Comparison of ENCODE assay signal across 10 cellular contexts in the genomic region with DNA sequence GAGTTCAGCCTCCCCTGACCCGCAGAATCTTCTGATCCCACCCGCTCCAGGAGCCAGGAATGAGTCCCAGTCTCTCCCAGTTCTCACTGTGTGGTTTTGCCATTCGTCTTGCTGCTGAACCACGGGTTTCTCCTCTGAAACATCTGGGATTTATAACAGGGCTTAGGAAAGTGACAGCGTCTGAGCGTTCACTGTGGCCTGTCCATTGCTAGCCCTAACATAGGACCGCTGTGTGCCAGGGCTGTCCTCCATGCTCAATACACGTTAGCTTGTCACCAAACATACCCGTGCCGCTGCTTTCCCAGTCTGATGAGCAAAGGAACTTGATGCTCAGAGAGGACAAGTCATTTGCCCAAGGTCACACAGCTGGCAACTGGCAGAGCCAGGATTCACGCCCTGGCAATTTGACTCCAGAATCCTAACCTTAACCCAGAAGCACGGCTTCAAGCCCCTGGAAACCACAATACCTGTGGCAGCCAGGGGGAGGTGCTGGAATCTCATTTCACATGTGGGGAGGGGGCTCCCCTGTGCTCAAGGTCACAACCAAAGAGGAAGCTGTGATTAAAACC. TPM values are rescaled to one million over a fixed set of nuclear protein-coding genes. Genes with fewer than 3 reads are reported as not detected.
DNase-seq lines count a peak whose midpoint lies in the region; ATAC-seq, FAIRE-seq and TF ChIP-seq lines count a peak whose summit lies in the region.
"Had no signal": no experiment of that assay in that cellular context is flagged by ENCODE, and none has a peak within 500 bp of the region (broad histone marks: within the 10 kb centered on the region; RNA-seq: fewer than 3 reads in every experiment).

No MANE protein-coding gene starts in this region.

- TF ChIP-seq CTCF in DND-41 (IDR thresholded peaks at IDR 0.05; ENCODE audit: borderline replicate concordance, extremely low read depth, low read length, poor library complexity, severe bottlenecking) (peak; percentile 47), HCT116 (IDR thresholded peaks at IDR 0.05 in 2 of 3, conservative IDR thresholded peaks at IDR 0.05 in 1 of 3; ENCODE audit: borderline replicate concordance in 1 of 3, insufficient read depth in 1 of 3, low read depth in 2 of 3, low read length in 2 of 3) (peak; percentile 14 to 72 (median 64); a peak in 5 of 6 replicates), astrocyte (IDR thresholded peaks at IDR 0.05; ENCODE audit: insufficient read depth, low read depth, low read length) (no peak)

- H3K79me2 ChIP-seq in DND-41 (ENCODE audit: insufficient read depth, low read length) (no peaks in the 10 kb centered on the region), HCT116 (ENCODE audit: insufficient read depth, low read length) (peaks cover 7% of the 10 kb centered on the region; the same call in 1 of the 2 replicates), astrocyte (ENCODE audit: insufficient read depth, low read length) (no peaks in the 10 kb centered on the region), mesendoderm (ENCODE audit: control insufficient read depth, insufficient read depth, low read length) (peaks cover 4% of the 10 kb centered on the region)

- H3K4me3 ChIP-seq in DND-41 (ENCODE audit: low read depth in 1 of 2, low read length in 2 of 2) (no peak overlapping the region), HCT116 (replicated peaks in 1 of 2; ENCODE audit: low read depth in 1 of 2, low read length in 2 of 2) (no peak overlapping the region), astrocyte (ENCODE audit: insufficient read depth, low read depth, low read length) (no peak overlapping the region), mesendoderm (ENCODE audit: low read length) (no peak overlapping the region)

- H3K79me1 ChIP-seq in mesendoderm (ENCODE audit: low read length) = peaks cover 4% of the 10 kb centered on the region

- H3K23ac ChIP-seq in mesendoderm (ENCODE audit: low read length) = no peak overlapping the region

- no peak overlapping the region for H4K5ac ChIP-seq in mesendoderm (ENCODE audit: low read length)

- H4K8ac ChIP-seq in mesendoderm (ENCODE audit: low read depth, low read length) = no peak overlapping the region

- H3K27ac ChIP-seq in DND-41 (ENCODE audit: low read length) (no peak overlapping the region), HCT116 (ENCODE audit: low read depth, low read length) (peak overlapping the region; percentile 37), astrocyte (ENCODE audit: low read depth, low read length) (no peak overlapping the region), mesendoderm (ENCODE audit: low read depth, low read length) (peak overlapping the region; percentile 0)

- no TSS peak for BruUV-seq in HCT116 (replicated peaks; lab: Mats Ljungman, UMichigan)

- H3K36me3 ChIP-seq in DND-41 (ENCODE audit: insufficient read depth, low read length) (peaks cover 37% of the 10 kb centered on the region), HCT116 (ENCODE audit: control insufficient read depth in 1 of 2, insufficient read depth in 2 of 2, low read length in 2 of 2) (peaks cover 12 to 30% of the 10 kb centered on the region in 2 experiments; a peak in 3 of 4 replicates), astrocyte (ENCODE audit: insufficient read depth, low read length) (peaks cover 9% of the 10 kb centered on the region), mesendoderm (ENCODE audit: control insufficient read depth, insufficient read depth, low read length) (peaks cover 14% of the 10 kb centered on the region)

- no peak overlapping the region for H2BK120ac ChIP-seq in mesendoderm (ENCODE audit: low read depth, low read length)

- no peaks in the 10 kb centered on the region for H3K27me3 Mint-ChIP-seq in astrocyte (ENCODE audit: low read depth, unreplicated experiment)

- H2AFZ ChIP-seq in DND-41 (ENCODE audit: low read depth, low read length) = no peak overlapping the region
- H2AFZ ChIP-seq in HCT116 (ENCODE audit: low read depth, low read length, poor library complexity, severe bottlenecking) = no peak overlapping the region
- no peak overlapping the region for H2AFZ ChIP-seq in astrocyte (ENCODE audit: low read depth, low read length)

- TF ChIP-seq POLR2A in HCT116 (IDR thresholded peaks at IDR 0.05; ENCODE audit: borderline replicate concordance, extremely low read depth, insufficient read depth, insufficient read length) = no peak

- TF ChIP-seq RAD21 in HCT116 (IDR thresholded peaks at IDR 0.05; ENCODE audit: low read depth) = peak; percentile 22; the same call in 1 of the 2 replicates

- H3K9ac ChIP-seq in DND-41 (ENCODE audit: low read depth, low read length) (no peak overlapping the region), HCT116 (ENCODE audit: low read length) (no peak overlapping the region), astrocyte (ENCODE audit: low read length) (no peak overlapping the region), mesendoderm (ENCODE audit: low read length) (no peak overlapping the region)

- H2BK5ac ChIP-seq in mesendoderm (ENCODE audit: low read length) = no peak overlapping the region

- no peak overlapping the region for H3K56ac ChIP-seq in mesendoderm (ENCODE audit: low read length)

- H4K20me1 ChIP-seq in DND-41 (ENCODE audit: insufficient read depth, low read length) (peaks cover 24% of the 10 kb centered on the region), HCT116 (ENCODE audit: insufficient read depth) (no peaks in the 10 kb centered on the region), astrocyte (ENCODE audit: insufficient read depth, low read length) (peaks cover 23% of the 10 kb centered on the region)

- H3K27ac Mint-ChIP-seq in astrocyte (ENCODE audit: unreplicated experiment) = peak overlapping the region; percentile 3
- H3K27ac Mint-ChIP-seq: activated B cell treated with CpG ODN at 0.5 μM for 24 hours had no signal

- intact Hi-C loops in HCT116 (cut with micrococcal nuclease) = loop anchor here (5.0 kb wide), 1 partner anchor 153 kb away; no protein-coding TSS in a partner anchor

- WGBS in mesendoderm (ENCODE audit: extremely low coverage, insufficient coverage, low lambda C conversion rate) = no CpG with 5 or more reads among the region's 12 CpGs

- ATAC-seq in DND-41 (ENCODE audit: insufficient read depth, low read depth) (0 out of 3 replicates have a peak, but pooled peaks have one; percentile 5), HCT116 (peak; percentile 25; the same call in 1 of the 2 replicates), HG03432 (IDR thresholded peaks at IDR 0.05; ENCODE audit: unreplicated experiment) (no peak), HG02870 (IDR thresholded peaks at IDR 0.05; ENCODE audit: unreplicated experiment) (no peak)

- H3K27me3 ChIP-seq in DND-41 (ENCODE audit: insufficient read depth, low read length, poor library complexity) = no peaks in the 10 kb centered on the region
- H3K27me3 ChIP-seq in HCT116 (ENCODE audit: insufficient read depth, low read length) = no peaks in the 10 kb centered on the region
- peaks cover 4% of the 10 kb centered on the region for H3K27me3 ChIP-seq in astrocyte (ENCODE audit: insufficient read depth, low read length)
- no peaks in the 10 kb centered on the region for H3K27me3 ChIP-seq in mesendoderm (ENCODE audit: insufficient read depth, low read length, poor library complexity)

- peaks cover 12% of the 10 kb centered on the region for H3K36me3 Mint-ChIP-seq in astrocyte (ENCODE audit: low read depth, unreplicated experiment)

- H3K9me3 ChIP-seq in DND-41 (ENCODE audit: insufficient read depth, low read length, severe bottlenecking) = no peaks in the 10 kb centered on the region
- H3K9me3 ChIP-seq in HCT116 (ENCODE audit: control insufficient read depth in 1 of 2, insufficient read depth in 1 of 2, low read depth in 1 of 2, low read length in 2 of 2) = no peaks in the 10 kb centered on the region
- no peaks in the 10 kb centered on the region for H3K9me3 ChIP-seq in astrocyte (ENCODE audit: insufficient read depth, low read depth, low read length)

- H3K4me1 Mint-ChIP-seq in astrocyte (ENCODE audit: low read depth, unreplicated experiment) = peaks cover 9% of the 10 kb centered on the region

- no peaks in the 10 kb centered on the region for H3K9me3 Mint-ChIP-seq in astrocyte (ENCODE audit: unreplicated experiment)
- H3K9me3 Mint-ChIP-seq: activated B cell treated with CpG ODN at 0.5 μM for 24 hours had no signal

- DNase-seq in DND-41 (peak; percentile 19), HCT116 (ENCODE audit: low read depth, low spot score) (no peak), astrocyte (ENCODE audit: low read depth) (no peak), mesendoderm (peak; percentile 61), Ammon's horn (ENCODE audit: low spot score) (no peak)
- DNase-seq: activated B cell treated with CpG ODN at 0.5 μM for 24 hours; activated naive CD4-positive, alpha-beta T cell treated with anti-CD3 and anti-CD28 coated beads, Interleukin-2, amount 50 U/mL, for 16 hours had no signal

- POLR2A ChIA-PET in HCT116 (lab: Charles Lee) = interaction anchor here (0.7 kb wide), 1 partner anchor 50 kb away, joined by 4 read pairs; no protein-coding TSS in a partner anchor

- CTCF ChIA-PET in HCT116 (lab: Charles Lee) = interaction anchor here (0.5 to 1.7 kb wide), 5 partner anchors 14 to 204 kb away, joined by 3 to 9 read pairs (median 5); a partner anchor contains a TSS

- no peak overlapping the region for H2AK5ac ChIP-seq in mesendoderm (ENCODE audit: low read length)

- H3K4me1 ChIP-seq in DND-41 (ENCODE audit: insufficient read depth, low read length) (no peaks in the 10 kb centered on the region), HCT116 (ENCODE audit: control insufficient read depth in 1 of 2, insufficient read depth in 2 of 2, low read length in 2 of 2) (peaks cover 4 to 32% of the 10 kb centered on the region in 2 experiments; a peak in 3 of 4 replicates), astrocyte (ENCODE audit: insufficient read depth, low read length) (no peaks in the 10 kb centered on the region), mesendoderm (ENCODE audit: control insufficient read depth, low read depth, low read length) (no peaks in the 10 kb centered on the region)

- no peak overlapping the region for H3K4ac ChIP-seq in mesendoderm (ENCODE audit: low read depth, low read length)

- RAD21 ChIA-PET in HCT116 (lab: Charles Lee; ENCODE audit: low non-redundant PET in 1 of 2, low total read pairs in 2 of 2, uncharacterized antibody in 2 of 2, unreplicated experiment in 2 of 2) = interaction anchor here in 1 of 2 experiments (1.5 kb wide), 1 partner anchor 48 kb away, joined by 3 read pairs; no protein-coding TSS in a partner anchor

- H3K9me2 ChIP-seq in HCT116 (ENCODE audit: insufficient read depth) = no peaks in the 10 kb centered on the region

- FAIRE-seq in astrocyte (lab: Jason Lieb, UNC) = no peak

- peak overlapping the region; percentile 95 for H3K4me3 Mint-ChIP-seq in astrocyte (ENCODE audit: unreplicated experiment)
- H3K4me3 Mint-ChIP-seq: activated B cell treated with CpG ODN at 0.5 μM for 24 hours had no signal

- no peak overlapping the region for H3K18ac ChIP-seq in mesendoderm (ENCODE audit: low read length)

- H2BK15ac ChIP-seq in mesendoderm (replicated peaks; ENCODE audit: low read depth) = no peak overlapping the region

- H3K4me2 ChIP-seq in DND-41 (ENCODE audit: insufficient read depth, low read length) = no peak overlapping the region
- H3K4me2 ChIP-seq in HCT116 (ENCODE audit: low read length) = no peak overlapping the region
- no peak overlapping the region for H3K4me2 ChIP-seq in astrocyte (ENCODE audit: low read length)
- H3K4me2 ChIP-seq in mesendoderm (ENCODE audit: low read length) = no peak overlapping the region

RNA-seq across cellular contexts. Expression of a gene that starts 1.1 kb away (rescaled TPM):
- 7.2 TPM for total RNA-seq in HCT116 (2021; ENCODE audit: unreplicated experiment)
- 1.4 and 2.1 TPM in 2 replicates for polyA plus RNA-seq in HCT116 (2012)
- 655 and 663 TPM in 2 replicates for total RNA-seq in astrocyte
- 299 TPM for polyA plus RNA-seq in mesendoderm (2013, experiment 1 of 2)
- polyA plus RNA-seq in mesendoderm (2013, experiment 2 of 2) = 297 TPM
- total RNA-seq: activated B cell treated with CpG ODN at 0.5 μM for 24 hours had no signal

RNA-seq across cellular contexts. Expression of a gene that starts 9.9 kb away (rescaled TPM):
- total RNA-seq in HCT116 (2021; ENCODE audit: unreplicated experiment) = 5.1 TPM
- polyA plus RNA-seq in HCT116 (2012) = 0.32 and 0.51 TPM in 2 replicates
- total RNA-seq in astrocyte = 2.2 and 2.4 TPM in 2 replicates
- 435 TPM for polyA plus RNA-seq in mesendoderm (2013, experiment 1 of 2)
- polyA plus RNA-seq in mesendoderm (2013, experiment 2 of 2) = 437 TPM

RNA-seq across cellular contexts. Expression of a gene that starts 13.5 kb away (rescaled TPM):
- total RNA-seq in HCT116 (2021; ENCODE audit: unreplicated experiment) (178 TPM), astrocyte (93.4 and 107 TPM in 2 replicates)
- polyA plus RNA-seq in HCT116 (2012) = 103 and 112 TPM in 2 replicates
- 167 TPM for polyA plus RNA-seq in mesendoderm (2013, experiment 1 of 2)
- 165 TPM for polyA plus RNA-seq in mesendoderm (2013, experiment 2 of 2)

RNA-seq across cellular contexts. Expression of a gene that starts 37.5 kb away (rescaled TPM):
- not detected for total RNA-seq in HCT116 (2021; ENCODE audit: unreplicated experiment)
- polyA plus RNA-seq in HCT116 (2012) = not detected in 2 replicates
- total RNA-seq in astrocyte = not detected in 2 replicates
- polyA plus RNA-seq in mesendoderm (2013, experiment 1 of 2) = not detected
- not detected for polyA plus RNA-seq in mesendoderm (2013, experiment 2 of 2)
- total RNA-seq: activated B cell treated with CpG ODN at 0.5 μM for 24 hours, omental fat pad had no signal

RNA-seq across cellular contexts. Expression of a gene that starts 41.3 kb away (rescaled TPM):
- total RNA-seq in HCT116 (2021; ENCODE audit: unreplicated experiment) = not detected
- not detected in 2 replicates for polyA plus RNA-seq in HCT116 (2012)
- not detected in 2 replicates for total RNA-seq in astrocyte
- 0.06 TPM for polyA plus RNA-seq in mesendoderm (2013, experiment 1 of 2)
- polyA plus RNA-seq in mesendoderm (2013, experiment 2 of 2) = not detected
- total RNA-seq: activated B cell treated with CpG ODN at 0.5 μM for 24 hours had no signal

Comparison
In these comparisons a context has a peak if more than half of its experiments do, and no peak if none do; other contexts are left out.
1. ATAC-seq: peak in DND-41 (single experiment) and HCT116 (single experiment); none in HG03432 (single experiment) and HG02870 (single experiment).
2. DNase-seq: peak in DND-41 (single experiment) and mesendoderm (single experiment); none in HCT116 (single experiment), astrocyte (single experiment) and Ammon's horn (single experiment).
3. H3K27ac ChIP-seq: peak in HCT116 (single experiment) and mesendoderm (single experiment); none in DND-41 (single experiment) and astrocyte (single experiment).
4. RNA of a gene that starts 1.1 kb away (total RNA-seq): 655 to 663 TPM in astrocyte; 7.2 TPM in HCT116 (single experiment); every median in the first group is over 10 times any median in the second.